19 cellular contexts compared by ENCODE assay signal in genomic region chrX:123779908-123780396, GRCh38. TPM values are rescaled to one million over a fixed set of nuclear protein-coding genes. Genes with fewer than 3 reads are reported as not detected.
DNase-seq lines count a peak whose midpoint lies in the region; ATAC-seq, FAIRE-seq and TF ChIP-seq lines count a peak whose summit lies in the region.
"Had no signal": no experiment of that assay in that cellular context is flagged by ENCODE, and none has a peak within 500 bp of the region (broad histone marks: within the 10 kb centered on the region; RNA-seq: fewer than 3 reads in every experiment).

No MANE protein-coding gene starts in this region.

- no peak overlapping the region for H4K8ac ChIP-seq in mesendoderm (ENCODE audit: low read depth, low read length)

- no peaks in the 10 kb centered on the region for H3K36me3 ChIP-seq in HCT116 (ENCODE audit: control insufficient read depth in 1 of 2, insufficient read depth in 2 of 2, low read length in 2 of 2)
- H3K36me3 ChIP-seq in mesendoderm (ENCODE audit: control insufficient read depth, insufficient read depth, low read length), result no peaks in the 10 kb centered on the region
- H3K36me3 ChIP-seq: adrenal gland had no signal

- POLR2A ChIA-PET in A549 (lab: Yijun Ruan, JAX) (no interaction called here), HCT116 (lab: Charles Lee) (interaction anchor here (1.2 kb wide), 1 partner anchor 15 kb away, joined by 3 read pairs; no protein-coding TSS in a partner anchor)

- ATAC-seq in A549 (peak in 1 of 2 experiments; percentile 15; a peak in 1 of 6 replicates), HCT116 (no peak)
- ATAC-seq in activated CD4-positive, CD25-positive, alpha-beta regulatory T cell treated with anti-CD3 and anti-CD28 coated beads, Interleukin-2, amount 50 U/mL, for 24 hours, result no peak
- ATAC-seq: left cardiac atrium, WTC11 had no signal

- no peaks in the 10 kb centered on the region for H3K79me1 ChIP-seq in mesendoderm (ENCODE audit: low read length)

- intact Hi-C loops in HCT116 (cut with micrococcal nuclease), result no loop called here

- H3K4me1 ChIP-seq in A549 (peaks cover 37% of the 10 kb centered on the region), HCT116 (ENCODE audit: control insufficient read depth in 1 of 2, insufficient read depth in 2 of 2, low read length in 2 of 2) (peaks cover 2 to 17% of the 10 kb centered on the region in 2 experiments; a peak in 3 of 4 replicates), mesendoderm (ENCODE audit: control insufficient read depth, low read depth, low read length) (no peaks in the 10 kb centered on the region)
- H3K4me1 ChIP-seq: adrenal gland had no signal

- no peak overlapping the region for H3K18ac ChIP-seq in mesendoderm (ENCODE audit: low read length)

- H2BK15ac ChIP-seq in mesendoderm (replicated peaks; ENCODE audit: low read depth), result no peak overlapping the region

- H2AFZ ChIP-seq in HCT116 (ENCODE audit: low read depth, low read length, poor library complexity, severe bottlenecking), result peak overlapping the region; percentile 26

- peak overlapping the region; percentile 68 to 83 for H3K27ac ChIP-seq in A549
- H3K27ac ChIP-seq in HCT116 (ENCODE audit: low read depth, low read length), result no peak overlapping the region
- peak overlapping the region; percentile 79 for H3K27ac ChIP-seq in VCaP
- H3K27ac ChIP-seq in mesendoderm (ENCODE audit: low read depth, low read length), result no peak overlapping the region
- H3K27ac ChIP-seq: adrenal gland had no signal

- H3K9me2 ChIP-seq in HCT116 (ENCODE audit: insufficient read depth), result no peaks in the 10 kb centered on the region

- peak overlapping the region; percentile 54 for H3K4me2 ChIP-seq in A549
- no peak overlapping the region for H3K4me2 ChIP-seq in HCT116 (ENCODE audit: low read length)
- H3K4me2 ChIP-seq in mesendoderm (ENCODE audit: low read length), result no peak overlapping the region

- no peaks in the 10 kb centered on the region for H4K20me1 ChIP-seq in HCT116 (ENCODE audit: insufficient read depth)

- TF ChIP-seq CTCF in A549 (IDR thresholded peaks at IDR 0.05) (no peak), HCT116 (IDR thresholded peaks at IDR 0.05 in 2 of 3, conservative IDR thresholded peaks at IDR 0.05 in 1 of 3; ENCODE audit: borderline replicate concordance in 1 of 3, insufficient read depth in 1 of 3, low read depth in 2 of 3, low read length in 2 of 3) (no peak), VCaP (conservative IDR thresholded peaks at IDR 0.05) (no peak)

- FAIRE-seq in A549 (lab: Jason Lieb, UNC), result no peak
- FAIRE-seq in GM12892 (lab: Jason Lieb, UNC), result no peak
- FAIRE-seq: D721Med had no signal

- H3K56ac ChIP-seq in mesendoderm (ENCODE audit: low read length), result no peak overlapping the region

- no peak overlapping the region for H3K4ac ChIP-seq in mesendoderm (ENCODE audit: low read depth, low read length)

- RAD21 ChIA-PET in HCT116 (lab: Charles Lee; ENCODE audit: low non-redundant PET in 1 of 2, low total read pairs in 2 of 2, uncharacterized antibody in 2 of 2, unreplicated experiment in 2 of 2), result no interaction called here

- no peaks in the 10 kb centered on the region for H3K9me3 ChIP-seq in A549
- H3K9me3 ChIP-seq in HCT116 (ENCODE audit: control insufficient read depth in 1 of 2, insufficient read depth in 1 of 2, low read depth in 1 of 2, low read length in 2 of 2), result no peaks in the 10 kb centered on the region
- H3K9me3 ChIP-seq: adrenal gland had no signal

- no peak overlapping the region for H2BK5ac ChIP-seq in mesendoderm (ENCODE audit: low read length)

- no TSS peak for BruUV-seq in HCT116 (replicated peaks; lab: Mats Ljungman, UMichigan)

- TF ChIP-seq RAD21 in A549 (conservative IDR thresholded peaks at IDR 0.05 in 1 of 2, IDR thresholded peaks at IDR 0.05 in 1 of 2), result no peak
- TF ChIP-seq RAD21 in HCT116 (IDR thresholded peaks at IDR 0.05; ENCODE audit: low read depth), result no peak

- H2BK120ac ChIP-seq in mesendoderm (ENCODE audit: low read depth, low read length), result no peak overlapping the region

- DNase-seq in A549 (ENCODE audit: low read depth in 1 of 2, low spot score in 1 of 2), result peak in 1 of 2 experiments; percentile 61
- no peak for DNase-seq in HCT116 (ENCODE audit: low read depth, low spot score)
- DNase-seq in mesendoderm, result peak; percentile 43
- DNase-seq in GM12892 (ENCODE audit: insufficient read length), result no peak
- DNase-seq in NCI-H2029 (lab: John Stamatoyannopoulos, UW), result no peak
- DNase-seq in stimulated activated CD4-positive, alpha-beta T cell treated with anti-CD3 and anti-CD28 coated beads, Interleukin-4, amount 100 ng/mL, for 24 hours, result no peak
- DNase-seq: activated effector memory CD4-positive, alpha-beta T cell treated with Interleukin-2 at 50 U/mL for 16 hours; adrenal gland; central memory CD4-positive, alpha-beta T cell; effector memory CD4-positive, alpha-beta T cell; left cardiac atrium; naive B cell; NCI-H774; RPMI8226; stimulated activated CD4-positive, alpha-beta T cell treated with anti-CD3 and anti-CD28 coated beads, Interleukin-15, amount 100 ng/mL, for 24 hours had no signal

- H3K23ac ChIP-seq in mesendoderm (ENCODE audit: low read length), result no peak overlapping the region

- no peaks in the 10 kb centered on the region for H3K79me2 ChIP-seq in HCT116 (ENCODE audit: insufficient read depth, low read length)
- H3K79me2 ChIP-seq in mesendoderm (ENCODE audit: control insufficient read depth, insufficient read depth, low read length), result no peaks in the 10 kb centered on the region

- H3K4me3 ChIP-seq in A549, result no peak overlapping the region
- H3K4me3 ChIP-seq in HCT116 (replicated peaks in 1 of 2; ENCODE audit: low read depth in 1 of 2, low read length in 2 of 2), result no peak overlapping the region
- no peak overlapping the region for H3K4me3 ChIP-seq in mesendoderm (ENCODE audit: low read length)
- H3K4me3 ChIP-seq: adrenal gland had no signal

- TF ChIP-seq EP300 in A549 (IDR thresholded peaks at IDR 0.05), result no peak

- H3K27me3 ChIP-seq in HCT116 (ENCODE audit: insufficient read depth, low read length) (no peaks in the 10 kb centered on the region), mesendoderm (ENCODE audit: insufficient read depth, low read length, poor library complexity) (no peaks in the 10 kb centered on the region)
- H3K27me3 ChIP-seq: adrenal gland had no signal

- no peak overlapping the region for H4K5ac ChIP-seq in mesendoderm (ENCODE audit: low read length)

- CTCF ChIA-PET in A549 (lab: Yijun Ruan, JAX), result interaction anchor here (3.8 to 6.3 kb wide), 2 partner anchors 50 to 55 kb away, joined by 31 to 80 read pairs; no protein-coding TSS in a partner anchor
- CTCF ChIA-PET in HCT116 (lab: Charles Lee), result no interaction called here

- no peak for TF ChIP-seq POLR2A in A549 (IDR thresholded peaks at IDR 0.05; ENCODE audit: low read length)
- no peak for TF ChIP-seq POLR2A in HCT116 (IDR thresholded peaks at IDR 0.05; ENCODE audit: borderline replicate concordance, extremely low read depth, insufficient read depth, insufficient read length)
- TF ChIP-seq POLR2A in GM12892 (IDR thresholded peaks at IDR 0.05; ENCODE audit: low read depth, low read length), result no peak

- WGBS in A549 (ENCODE audit: missing lambda C conversion rate), result 4% methylated on average over 1 of the region's 1 CpG
- WGBS in mesendoderm (ENCODE audit: extremely low coverage, insufficient coverage, low lambda C conversion rate), result no CpG with 5 or more reads among the region's 1 CpG

- H3K9ac ChIP-seq in HCT116 (ENCODE audit: low read length), result no peak overlapping the region
- H3K9ac ChIP-seq in mesendoderm (ENCODE audit: low read length), result no peak overlapping the region

- H2AK5ac ChIP-seq in mesendoderm (ENCODE audit: low read length), result no peak overlapping the region

TF ChIP-seq in A549, 52 proteins besides CTCF, POLR2A, EP300 and RAD21:
- TF ChIP-seq GATA3 (IDR thresholded peaks at IDR 0.05; ENCODE audit: borderline replicate concordance) (peak; percentile 60; the same call in 1 of the 2 replicates), EHF (CRISPR knock-in tag; IDR thresholded peaks at IDR 0.05) (no peak), TP53 (CRISPR knock-in tag; IDR thresholded peaks at IDR 0.05) (no peak)
- TF ChIP-seq, protein P1, sequence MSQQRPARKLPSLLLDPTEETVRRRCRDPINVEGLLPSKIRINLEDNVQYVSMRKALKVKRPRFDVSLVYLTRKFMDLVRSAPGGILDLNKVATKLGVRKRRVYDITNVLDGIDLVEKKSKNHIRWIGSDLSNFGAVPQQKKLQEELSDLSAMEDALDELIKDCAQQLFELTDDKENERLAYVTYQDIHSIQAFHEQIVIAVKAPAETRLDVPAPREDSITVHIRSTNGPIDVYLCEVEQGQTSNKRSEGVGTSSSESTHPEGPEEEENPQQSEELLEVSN (IDR thresholded peaks at IDR 0.05; ENCODE audit: borderline replicate concordance, low read depth), result no peak
TF ChIP-seq in A549: peak in this region for 1.

TF ChIP-seq in HCT116, 20 proteins besides CTCF, POLR2A, EP300 and RAD21:
- TF ChIP-seq FOSL1 (IDR thresholded peaks at IDR 0.05; ENCODE audit: low read depth), result no peak
- no peak for TF ChIP-seq MAX (IDR thresholded peaks at IDR 0.05)

RNA-seq across cellular contexts. Expression of gene THOC2, which starts 47.1 kb away (rescaled TPM):
- polyA plus RNA-seq in A549 (2011; rRNA removed), result 119 and 155 TPM in 2 replicates
- 21.8 and 23.0 TPM in 2 replicates for polyA plus RNA-seq in A549 (2012; cell fraction: cytosol; rRNA removed)
- 26.2 and 46.4 TPM in 2 replicates for polyA plus RNA-seq in A549 (2012; cell fraction: nucleus; rRNA removed)
- 54.4 to 62.0 TPM (median 61.8 TPM) in 3 replicates for polyA plus RNA-seq in A549 (2017; fragmentation: RNase III; extraction: RNeasy Plus Mini Kit Qiagen cat#74134 plus additional on column Dnase treatment)
- polyA minus RNA-seq in A549 (2011; rRNA and poly(A)+ RNA removed), result 42.6 and 47.7 TPM in 2 replicates
- total RNA-seq in HCT116 (2021; ENCODE audit: unreplicated experiment), result 85.3 TPM
- 23.0 and 27.3 TPM in 2 replicates for polyA plus RNA-seq in HCT116 (2012)
- 74.5 TPM for polyA plus RNA-seq in mesendoderm (2013, experiment 1 of 2)
- 72.0 TPM for polyA plus RNA-seq in mesendoderm (2013, experiment 2 of 2)
- polyA plus RNA-seq in GM12892 (2012; ENCODE audit: missing spikeins), result 67.8 TPM

Comparison
In these comparisons a context has a peak if more than half of its experiments do, and no peak if none do; other contexts are left out.
1. H3K27ac ChIP-seq: peak in A549 (2 of 2) and VCaP (single experiment); none in HCT116 (single experiment) and mesendoderm (single experiment).